1 cellular context compared by ENCODE assay signal in genomic region chr4:185700048-185700447, GRCh38.
TF ChIP-seq lines count a peak whose summit lies in the region.

No MANE protein-coding gene starts in this region.

TF ChIP-seq in HepG2, 621 proteins besides CTCF, POLR2A, EP300 and RAD21 (continued from another document):
- TF ChIP-seq, protein P1, sequence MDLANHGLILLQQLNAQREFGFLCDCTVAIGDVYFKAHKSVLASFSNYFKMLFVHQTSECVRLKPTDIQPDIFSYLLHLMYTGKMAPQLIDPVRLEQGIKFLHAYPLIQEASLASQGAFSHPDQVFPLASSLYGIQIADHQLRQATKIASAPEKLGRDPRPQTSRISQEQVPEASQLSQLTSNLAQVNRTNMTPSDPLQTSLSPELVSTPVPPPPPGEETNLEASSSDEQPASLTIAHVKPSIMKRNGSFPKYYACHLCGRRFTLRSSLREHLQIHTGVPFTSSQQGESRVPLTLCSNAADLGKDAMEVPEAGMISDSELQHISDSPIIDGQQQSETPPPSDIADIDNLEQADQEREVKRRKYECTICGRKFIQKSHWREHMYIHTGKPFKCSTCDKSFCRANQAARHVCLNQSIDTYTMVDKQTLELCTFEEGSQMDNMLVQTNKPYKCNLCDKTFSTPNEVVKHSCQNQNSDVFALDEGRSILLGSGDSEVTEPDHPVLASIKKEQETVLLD (CRISPR knock-in tag; IDR thresholded peaks at IDR 0.05; ENCODE audit: low read depth), result no peak
- TF ChIP-seq SP140L (CRISPR knock-in tag; IDR thresholded peaks at IDR 0.05; ENCODE audit: borderline replicate concordance), result no peak
- TF ChIP-seq SOX13 (IDR thresholded peaks at IDR 0.05), result no peak
- no peak for TF ChIP-seq SOX13 (CRISPR knock-in tag; conservative IDR thresholded peaks at IDR 0.05 in 1 of 2, IDR thresholded peaks at IDR 0.05 in 1 of 2)
- TF ChIP-seq, protein P2, sequence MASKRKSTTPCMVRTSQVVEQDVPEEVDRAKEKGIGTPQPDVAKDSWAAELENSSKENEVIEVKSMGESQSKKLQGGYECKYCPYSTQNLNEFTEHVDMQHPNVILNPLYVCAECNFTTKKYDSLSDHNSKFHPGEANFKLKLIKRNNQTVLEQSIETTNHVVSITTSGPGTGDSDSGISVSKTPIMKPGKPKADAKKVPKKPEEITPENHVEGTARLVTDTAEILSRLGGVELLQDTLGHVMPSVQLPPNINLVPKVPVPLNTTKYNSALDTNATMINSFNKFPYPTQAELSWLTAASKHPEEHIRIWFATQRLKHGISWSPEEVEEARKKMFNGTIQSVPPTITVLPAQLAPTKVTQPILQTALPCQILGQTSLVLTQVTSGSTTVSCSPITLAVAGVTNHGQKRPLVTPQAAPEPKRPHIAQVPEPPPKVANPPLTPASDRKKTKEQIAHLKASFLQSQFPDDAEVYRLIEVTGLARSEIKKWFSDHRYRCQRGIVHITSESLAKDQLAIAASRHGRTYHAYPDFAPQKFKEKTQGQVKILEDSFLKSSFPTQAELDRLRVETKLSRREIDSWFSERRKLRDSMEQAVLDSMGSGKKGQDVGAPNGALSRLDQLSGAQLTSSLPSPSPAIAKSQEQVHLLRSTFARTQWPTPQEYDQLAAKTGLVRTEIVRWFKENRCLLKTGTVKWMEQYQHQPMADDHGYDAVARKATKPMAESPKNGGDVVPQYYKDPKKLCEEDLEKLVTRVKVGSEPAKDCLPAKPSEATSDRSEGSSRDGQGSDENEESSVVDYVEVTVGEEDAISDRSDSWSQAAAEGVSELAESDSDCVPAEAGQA (IDR thresholded peaks at IDR 0.05; ENCODE audit: low read depth), result no peak
- TF ChIP-seq, protein P2 (CRISPR knock-in tag; IDR thresholded peaks at IDR 0.05; ENCODE audit: borderline replicate concordance), result no peak
- TF ChIP-seq NR2F1 (CRISPR knock-in tag; IDR thresholded peaks at IDR 0.05), result no peak
- TF ChIP-seq ZKSCAN1 (IDR thresholded peaks at IDR 0.05; ENCODE audit: low read length), result no peak
- TF ChIP-seq, protein P3, sequence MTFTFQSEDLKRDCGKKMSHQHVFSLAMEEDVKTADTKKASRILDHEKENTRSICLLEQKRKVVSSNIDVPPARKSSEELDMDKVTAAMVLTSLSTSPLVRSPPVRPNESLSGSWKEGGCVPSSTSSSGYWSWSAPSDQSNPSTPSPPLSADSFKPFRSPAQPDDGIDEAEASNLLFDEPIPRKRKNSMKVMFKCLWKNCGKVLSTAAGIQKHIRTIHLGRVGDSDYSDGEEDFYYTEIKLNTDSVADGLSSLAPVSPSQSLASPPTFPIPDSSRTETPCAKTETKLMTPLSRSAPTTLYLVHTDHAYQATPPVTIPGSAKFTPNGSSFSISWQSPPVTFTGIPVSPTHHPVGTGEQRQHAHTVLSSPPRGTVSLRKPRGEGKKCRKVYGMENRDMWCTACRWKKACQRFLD (CRISPR knock-in tag; IDR thresholded peaks at IDR 0.05; ENCODE audit: borderline replicate concordance), result no peak
- no peak for TF ChIP-seq MXI1 (IDR thresholded peaks at IDR 0.05; ENCODE audit: borderline replicate concordance, low read depth, low read length)
- TF ChIP-seq ATF3 (CRISPR knock-in tag; IDR thresholded peaks at IDR 0.05), result no peak
- no peak for TF ChIP-seq CBFB (CRISPR knock-in tag; IDR thresholded peaks at IDR 0.05)
